ENCODE assay signal across 1 cellular context in the genomic region with DNA sequence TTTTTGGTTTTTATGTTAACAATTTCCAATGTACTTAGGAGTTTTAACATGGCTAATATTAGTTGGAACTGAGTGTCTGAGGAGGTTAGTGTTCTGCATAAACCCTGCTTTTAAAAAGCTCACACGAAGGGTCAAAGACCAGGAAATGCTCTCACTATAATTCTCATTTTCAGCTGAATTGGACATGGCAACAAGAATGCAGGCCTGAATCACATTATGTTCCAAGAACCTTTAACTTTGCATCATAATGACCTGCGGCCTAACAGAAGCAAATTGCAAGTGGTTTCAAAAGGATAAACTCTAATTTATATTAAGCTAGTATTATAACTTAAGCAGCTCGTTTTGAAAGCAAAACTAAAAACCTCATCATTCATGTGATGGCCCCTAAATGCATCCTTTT.
TF ChIP-seq lines count a peak whose summit lies in the region.

No MANE protein-coding gene starts in this region.

TF ChIP-seq in WTC11, 78 proteins besides CTCF, POLR2A, EP300 and RAD21 (continued from another document):
- TF ChIP-seq, protein P1, sequence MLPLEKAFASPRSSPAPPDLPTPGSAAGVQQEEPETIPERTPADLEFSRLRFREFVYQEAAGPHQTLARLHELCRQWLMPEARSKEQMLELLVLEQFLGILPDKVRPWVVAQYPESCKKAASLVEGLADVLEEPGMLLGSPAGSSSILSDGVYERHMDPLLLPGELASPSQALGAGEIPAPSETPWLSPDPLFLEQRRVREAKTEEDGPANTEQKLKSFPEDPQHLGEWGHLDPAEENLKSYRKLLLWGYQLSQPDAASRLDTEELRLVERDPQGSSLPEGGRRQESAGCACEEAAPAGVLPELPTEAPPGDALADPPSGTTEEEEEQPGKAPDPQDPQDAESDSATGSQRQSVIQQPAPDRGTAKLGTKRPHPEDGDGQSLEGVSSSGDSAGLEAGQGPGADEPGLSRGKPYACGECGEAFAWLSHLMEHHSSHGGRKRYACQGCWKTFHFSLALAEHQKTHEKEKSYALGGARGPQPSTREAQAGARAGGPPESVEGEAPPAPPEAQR (CRISPR knock-in tag; IDR thresholded peaks at IDR 0.05) = no peak
- no peak for TF ChIP-seq ZNF219 (CRISPR knock-in tag; IDR thresholded peaks at IDR 0.05; ENCODE audit: borderline replicate concordance)
- TF ChIP-seq PRDM15 (CRISPR knock-in tag; IDR thresholded peaks at IDR 0.05) = no peak
- TF ChIP-seq HMGA2 (CRISPR knock-in tag; IDR thresholded peaks at IDR 0.05) = no peak
- no peak for TF ChIP-seq ESRRA (CRISPR knock-in tag; IDR thresholded peaks at IDR 0.05; ENCODE audit: borderline replicate concordance)
- no peak for TF ChIP-seq ZNF532 (CRISPR knock-in tag; IDR thresholded peaks at IDR 0.05; ENCODE audit: borderline replicate concordance)
- TF ChIP-seq TEAD1 (CRISPR knock-in tag; IDR thresholded peaks at IDR 0.05) = no peak
- TF ChIP-seq CDX4 (CRISPR knock-in tag; IDR thresholded peaks at IDR 0.05; ENCODE audit: borderline replicate concordance) = no peak
- no peak for TF ChIP-seq ZNF263 (CRISPR knock-in tag; IDR thresholded peaks at IDR 0.05; ENCODE audit: low read depth)
- TF ChIP-seq ARID4B (CRISPR knock-in tag; IDR thresholded peaks at IDR 0.05; ENCODE audit: borderline replicate concordance) = no peak
- TF ChIP-seq, protein P2, sequence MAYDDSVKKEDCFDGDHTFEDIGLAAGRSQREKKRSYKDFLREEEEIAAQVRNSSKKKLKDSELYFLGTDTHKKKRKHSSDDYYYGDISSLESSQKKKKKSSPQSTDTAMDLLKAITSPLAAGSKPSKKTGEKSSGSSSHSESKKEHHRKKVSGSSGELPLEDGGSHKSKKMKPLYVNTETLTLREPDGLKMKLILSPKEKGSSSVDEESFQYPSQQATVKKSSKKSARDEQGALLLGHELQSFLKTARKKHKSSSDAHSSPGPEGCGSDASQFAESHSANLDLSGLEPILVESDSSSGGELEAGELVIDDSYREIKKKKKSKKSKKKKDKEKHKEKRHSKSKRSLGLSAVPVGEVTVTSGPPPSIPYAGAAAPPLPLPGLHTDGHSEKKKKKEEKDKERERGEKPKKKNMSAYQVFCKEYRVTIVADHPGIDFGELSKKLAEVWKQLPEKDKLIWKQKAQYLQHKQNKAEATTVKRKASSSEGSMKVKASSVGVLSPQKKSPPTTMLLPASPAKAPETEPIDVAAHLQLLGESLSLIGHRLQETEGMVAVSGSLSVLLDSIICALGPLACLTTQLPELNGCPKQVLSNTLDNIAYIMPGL (CRISPR knock-in tag; IDR thresholded peaks at IDR 0.05) = no peak
- TF ChIP-seq E2F5 (CRISPR knock-in tag; IDR thresholded peaks at IDR 0.05) = no peak
